ENCODE assay signal across 23 cellular contexts in the genomic region with DNA sequence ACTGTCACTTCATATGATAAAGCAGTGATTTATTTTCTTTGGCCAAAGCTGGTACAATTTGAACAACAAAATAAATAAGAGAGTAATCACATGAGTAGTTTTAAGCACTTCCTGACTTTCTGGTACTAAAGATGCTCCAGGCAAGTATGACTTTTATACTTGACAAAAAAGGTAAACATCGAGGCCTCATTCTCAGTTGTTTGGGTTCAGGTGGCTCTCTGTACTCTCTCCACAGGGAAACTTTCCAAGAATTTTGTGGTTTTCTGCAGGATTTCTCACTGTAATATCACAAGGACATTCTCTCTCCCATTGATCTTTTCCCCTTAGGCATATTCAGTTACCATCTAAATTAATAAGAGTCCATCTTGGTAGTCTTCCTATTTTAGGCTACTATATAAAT. TPM values are rescaled to one million over a fixed set of nuclear protein-coding genes. Genes with fewer than 3 reads are reported as not detected.
"Had no signal": no experiment of that assay in that cellular context is flagged by ENCODE, and none has a peak within 500 bp of the region (broad histone marks: within the 10 kb centered on the region; RNA-seq: fewer than 3 reads in every experiment).

No MANE protein-coding gene starts in this region.

- H3K27me3 Mint-ChIP-seq: activated CD8-positive, alpha-beta memory T cell treated with anti-CD3 and anti-CD28 coated beads, Interleukin-2, amount 10 ng/mL, durations not matched to agents 7 days and 5 days; memory B cell had no signal

- H3K9me3 ChIP-seq: adrenal gland, testis had no signal

- FAIRE-seq: endometrium, kidney had no signal

- H3K36me3 ChIP-seq: adrenal gland, esophagus muscularis mucosa, left lung, stomach, upper lobe of left lung, WERI-Rb-1 had no signal

- H3K4me3 ChIP-seq: adrenal gland, esophagus muscularis mucosa, left lung, stomach, testis, upper lobe of left lung had no signal

- H3K36me3 Mint-ChIP-seq: activated CD4-positive, alpha-beta memory T cell treated with anti-CD3 and anti-CD28 coated beads for 36 hours; activated CD8-positive, alpha-beta memory T cell treated with anti-CD3 and anti-CD28 coated beads, Interleukin-2, amount 10 ng/mL, durations not matched to agents 7 days and 5 days; activated naive CD4-positive, alpha-beta T cell treated with anti-CD3 and anti-CD28 coated beads, Interleukin-2, amount 50 U/mL, for 24 hours; memory B cell had no signal

- H3K27ac Mint-ChIP-seq: activated CD4-positive, alpha-beta memory T cell treated with anti-CD3 and anti-CD28 coated beads for 36 hours; activated CD4-positive, alpha-beta T cell treated with anti-CD3 and anti-CD28 coated beads for 36 hours; activated CD8-positive, alpha-beta memory T cell treated with anti-CD3 and anti-CD28 coated beads, Interleukin-2, amount 10 ng/mL, durations not matched to agents 7 days and 5 days; activated naive CD4-positive, alpha-beta T cell treated with anti-CD3 and anti-CD28 coated beads, Interleukin-2, amount 50 U/mL, for 24 hours; memory B cell; naive thymus-derived CD8-positive, alpha-beta T cell had no signal

- H3K27me3 ChIP-seq: adrenal gland, esophagus muscularis mucosa, left lung, stomach, testis, upper lobe of left lung had no signal

- H3K4me3 Mint-ChIP-seq: activated CD4-positive, alpha-beta memory T cell treated with anti-CD3 and anti-CD28 coated beads for 36 hours; activated CD4-positive, alpha-beta T cell treated with anti-CD3 and anti-CD28 coated beads for 36 hours; activated CD8-positive, alpha-beta memory T cell treated with anti-CD3 and anti-CD28 coated beads, Interleukin-2, amount 10 ng/mL, durations not matched to agents 7 days and 5 days; activated naive CD4-positive, alpha-beta T cell treated with anti-CD3 and anti-CD28 coated beads, Interleukin-2, amount 50 U/mL, for 24 hours; memory B cell; naive thymus-derived CD8-positive, alpha-beta T cell had no signal

- H3K4me1 ChIP-seq: adrenal gland, esophagus muscularis mucosa, left lung, parathyroid adenoma, stomach, testis, upper lobe of left lung had no signal

- DNase-seq: activated CD4-positive, alpha-beta memory T cell treated with anti-CD3 and anti-CD28 coated beads for 36 hours; activated CD4-positive, alpha-beta T cell treated with anti-CD3 and anti-CD28 coated beads for 36 hours; activated CD8-positive, alpha-beta memory T cell treated with anti-CD3 and anti-CD28 coated beads, Interleukin-2, amount 10 ng/mL, durations not matched to agents 7 days and 5 days; activated T-cell treated with anti-CD3 and anti-CD28 coated beads, Interleukin-2, amount 50 U/mL, for 1 hour; adrenal gland; glutamatergic neuron; hypothalamus; kidney; left lung; naive thymus-derived CD8-positive, alpha-beta T cell; stimulated activated CD4-positive, alpha-beta T cell treated with anti-CD3 and anti-CD28 coated beads, Interleukin-1b, Interleukin-23, amount 100 ng/mL, for 48 hours; stomach; T1000; testis; upper lobe of left lung; WERI-Rb-1 had no signal

- H3K27ac ChIP-seq: adrenal gland, esophagus muscularis mucosa, left lung, parathyroid adenoma, stomach, testis, upper lobe of left lung, WERI-Rb-1 had no signal

- ATAC-seq: activated CD4-positive, alpha-beta T cell treated with anti-CD3 and anti-CD28 coated beads for 36 hours; activated CD8-positive, alpha-beta memory T cell treated with anti-CD3 and anti-CD28 coated beads, Interleukin-2, amount 10 ng/mL, durations not matched to agents 7 days and 5 days; left lung; naive thymus-derived CD8-positive, alpha-beta T cell had no signal

- H3K4me1 Mint-ChIP-seq: activated CD4-positive, alpha-beta T cell treated with anti-CD3 and anti-CD28 coated beads for 36 hours; activated CD8-positive, alpha-beta memory T cell treated with anti-CD3 and anti-CD28 coated beads, Interleukin-2, amount 10 ng/mL, durations not matched to agents 7 days and 5 days; activated naive CD4-positive, alpha-beta T cell treated with anti-CD3 and anti-CD28 coated beads, Interleukin-2, amount 50 U/mL, for 24 hours; memory B cell; naive thymus-derived CD8-positive, alpha-beta T cell had no signal

RNA-seq across cellular contexts. Expression of gene KCNC2, which starts 26.6 kb away (rescaled TPM):
- total RNA-seq: activated CD4-positive, alpha-beta memory T cell treated with anti-CD3 and anti-CD28 coated beads for 36 hours; activated CD4-positive, alpha-beta T cell treated with anti-CD3 and anti-CD28 coated beads for 36 hours; activated CD8-positive, alpha-beta memory T cell treated with anti-CD3 and anti-CD28 coated beads, Interleukin-2, amount 10 ng/mL, durations not matched to agents 7 days and 5 days; adrenal gland; cardiac septum; kidney; left lung; mucosa of gallbladder; naive thymus-derived CD8-positive, alpha-beta T cell; upper lobe of left lung had no signal
